Comparison of ENCODE assay signal across 23 cellular contexts in genomic region chr4:27066591-27066990, GRCh38.
A peak's percentile ranks its signal among the peaks of the same experiment; 100 is the strongest.
DNase-seq lines count a peak whose midpoint lies in the region; ATAC-seq, FAIRE-seq and TF ChIP-seq lines count a peak whose summit lies in the region.
"Had no signal": no experiment of that assay in that cellular context is flagged by ENCODE, and none has a peak within 500 bp of the region (broad histone marks: within the 10 kb centered on the region; RNA-seq: fewer than 3 reads in every experiment).

No MANE protein-coding gene starts in this region.

- peak overlapping the region; percentile 71 to 90 (median 84) for H3K27ac Mint-ChIP-seq in CD14-positive monocyte
- no peak overlapping the region for H3K27ac Mint-ChIP-seq in naive thymus-derived CD4-positive, alpha-beta T cell
- no peak overlapping the region for H3K27ac Mint-ChIP-seq in naive thymus-derived CD8-positive, alpha-beta T cell
- H3K27ac Mint-ChIP-seq: stimulated activated effector memory CD8-positive, alpha-beta T cell treated with anti-CD3 and anti-CD28 coated beads, Interleukin-12 subunit alpha, Interleukin-12 subunit beta, amount 100 ng/mL, for 72 hours had no signal

- H3K9me2 ChIP-seq in hepatocyte (replicated peaks; ENCODE audit: insufficient read depth): no peaks in the 10 kb centered on the region

- no peak for TF ChIP-seq RAD21 in H1 (IDR thresholded peaks at IDR 0.05 in 1 of 2, conservative IDR thresholded peaks at IDR 0.05 in 1 of 2; ENCODE audit: low read depth in 2 of 2, low read length in 2 of 2)

- no peak overlapping the region for H2AFZ ChIP-seq in H1 (ENCODE audit: low read length)
- no peak overlapping the region for H2AFZ ChIP-seq in hepatocyte

- H3K9me3 ChIP-seq in H1 (ENCODE audit: insufficient read depth in 2 of 2, low read depth in 1 of 2, low read length in 1 of 2) (no peaks in the 10 kb centered on the region), hepatocyte (ENCODE audit: low read depth) (no peaks in the 10 kb centered on the region)
- no peaks in the 10 kb centered on the region for H3K9me3 ChIP-seq in naive thymus-derived CD4-positive, alpha-beta T cell (ENCODE audit: control insufficient read depth in 2 of 3, low read length in 3 of 3)
- H3K9me3 ChIP-seq: ascending aorta had no signal

- DNase-seq in CD14-positive monocyte (ENCODE audit: low spot score) (peak; percentile 79), NOMO-1 (lab: John Stamatoyannopoulos, UW; ENCODE audit: unreplicated experiment in 2 of 2) (peak; percentile 22 to 66), H1 (ENCODE audit: low read depth in 1 of 2, low spot score in 2 of 2) (peak in 1 of 2 experiments; percentile 13), hepatocyte (ENCODE audit: low spot score) (no peak), NCI-H1417 (lab: John Stamatoyannopoulos, UW) (no peak), NCI-H2227 (lab: John Stamatoyannopoulos, UW; ENCODE audit: unreplicated experiment) (no peak)
- no peak for DNase-seq in naive thymus-derived CD4-positive, alpha-beta T cell
- no peak for DNase-seq in naive thymus-derived CD8-positive, alpha-beta T cell
- DNase-seq: ACHN; activated CD8-positive, alpha-beta memory T cell treated with anti-CD3 and anti-CD28 coated beads for 24 hours; activated effector memory CD4-positive, alpha-beta T cell treated with Interleukin-2 at 50 U/mL for 16 hours; COR-L47; cortex of kidney; erythroblast; glutamatergic neuron; midbrain; NCI-H2029; NCI-H524 treated with DMSO at 0.1 percent for 48 hours; nucleus accumbens; WERI-Rb-1 had no signal

- peak overlapping the region; percentile 62; the same call in 1 of the 2 replicates for H2BK12ac ChIP-seq in H1 (ENCODE audit: low read depth, low read length)

- POLR2A ChIA-PET in H1 (lab: Charles Lee; ENCODE audit: partially characterized antibody): interaction anchor here (0.6 kb wide), 1 partner anchor 11 kb away, joined by 3 read pairs; no protein-coding TSS in a partner anchor
- POLR2A ChIA-PET in naive thymus-derived CD4-positive, alpha-beta T cell (lab: Charles Lee): no interaction called here
- POLR2A ChIA-PET in naive thymus-derived CD8-positive, alpha-beta T cell (lab: Charles Lee): no interaction called here

- no peaks in the 10 kb centered on the region for H3K23me2 ChIP-seq in H1 (ENCODE audit: low read depth, low read length)

- WGBS in H1 (ENCODE audit: extremely low coverage in 1 of 2, insufficient coverage in 1 of 2, insufficient read length in 1 of 2, insufficient replicate concordance in 2 of 2, low coverage in 1 of 2, low lambda C conversion rate in 2 of 2, missing lambda C conversion rate in 1 of 2), 2 experiments: 92% methylated on average over 3 of the region's 3 CpGs; no CpG with 5 or more reads in 1 of the 2 experiments
- 91% methylated on average over 3 of the region's 3 CpGs for WGBS in hepatocyte (ENCODE audit: low lambda C conversion rate, missing lambda C conversion rate)

- no peak overlapping the region for H3K4ac ChIP-seq in H1 (replicated peaks; ENCODE audit: insufficient read length, low read depth, low read length)

- no peaks in the 10 kb centered on the region for H3K79me1 ChIP-seq in H1 (ENCODE audit: low read depth, low read length)

- H3K79me2 ChIP-seq in H1 (ENCODE audit: control insufficient read depth in 1 of 2, insufficient read depth in 2 of 2, low read length in 2 of 2) (no peaks in the 10 kb centered on the region), hepatocyte (no peaks in the 10 kb centered on the region)

- TF ChIP-seq POLR2A in H1 (IDR thresholded peaks at IDR 0.05; ENCODE audit: control extremely low read depth in 1 of 2, low read depth in 2 of 2, low read length in 2 of 2): no peak

- no peak for TF ChIP-seq EP300 in H1 (IDR thresholded peaks at IDR 0.05; ENCODE audit: borderline replicate concordance in 1 of 2, low read depth in 2 of 2, low read length in 2 of 2)

- H3K4me2 ChIP-seq in H1 (ENCODE audit: insufficient read depth in 1 of 2, low read depth in 2 of 2, low read length in 2 of 2): no peak overlapping the region
- H3K4me2 ChIP-seq in hepatocyte: no peak overlapping the region

- no peaks in the 10 kb centered on the region for H3K36me3 Mint-ChIP-seq in CD14-positive monocyte
- H3K36me3 Mint-ChIP-seq in naive thymus-derived CD4-positive, alpha-beta T cell: no peaks in the 10 kb centered on the region
- no peaks in the 10 kb centered on the region for H3K36me3 Mint-ChIP-seq in naive thymus-derived CD8-positive, alpha-beta T cell
- H3K36me3 Mint-ChIP-seq: stimulated activated effector memory CD8-positive, alpha-beta T cell treated with anti-CD3 and anti-CD28 coated beads, Interleukin-12 subunit alpha, Interleukin-12 subunit beta, amount 100 ng/mL, for 72 hours had no signal

- H4K91ac ChIP-seq in H1 (replicated peaks; ENCODE audit: insufficient read length, low read length): no peak overlapping the region

- FAIRE-seq in H1 (lab: Jason Lieb, UNC): no peak

- H4K5ac ChIP-seq in H1 (ENCODE audit: insufficient read length, low read depth, low read length): no peak overlapping the region

- H3K27me3 ChIP-seq in H1 (replicated peaks in 1 of 4; ENCODE audit: control insufficient read depth in 3 of 4, extremely low read depth in 1 of 4, insufficient read depth in 3 of 4, low read length in 3 of 4) (no peaks in the 10 kb centered on the region; a peak in 1 of 7 replicates), hepatocyte (no peaks in the 10 kb centered on the region)
- H3K27me3 ChIP-seq in naive thymus-derived CD4-positive, alpha-beta T cell (ENCODE audit: control insufficient read depth in 2 of 2, insufficient read depth in 2 of 2, low read length in 2 of 2): no peaks in the 10 kb centered on the region
- H3K27me3 ChIP-seq: ascending aorta had no signal

- no peak overlapping the region for H3K4me3 ChIP-seq in H1 (ENCODE audit: extremely low read depth in 1 of 4, insufficient read depth in 2 of 4, low read depth in 3 of 4, low read length in 4 of 4)
- H3K4me3 ChIP-seq in naive thymus-derived CD4-positive, alpha-beta T cell (ENCODE audit: low read length): no peak overlapping the region
- no peak overlapping the region for H3K4me3 ChIP-seq in hepatocyte
- H3K4me3 ChIP-seq: ascending aorta, skin epidermis had no signal

- no peak overlapping the region for H2BK5ac ChIP-seq in H1 (ENCODE audit: low read depth, low read length)

- no peak overlapping the region for H3K23ac ChIP-seq in H1 (ENCODE audit: insufficient read length)

- no peak overlapping the region for H3K56ac ChIP-seq in H1 (replicated peaks; ENCODE audit: insufficient read length, low read depth, low read length)

- no peak overlapping the region for H3K14ac ChIP-seq in H1 (ENCODE audit: insufficient read length)

- no peak for TF ChIP-seq CTCF in CD14-positive monocyte (IDR thresholded peaks at IDR 0.05)
- TF ChIP-seq CTCF in H1 (IDR thresholded peaks at IDR 0.05; ENCODE audit: control extremely low read depth in 1 of 3, insufficient read depth in 1 of 3, low read depth in 1 of 3, low read length in 3 of 3): no peak
- no peak for TF ChIP-seq CTCF in hepatocyte (IDR thresholded peaks at IDR 0.05; ENCODE audit: poor library complexity)

- no peak overlapping the region for H2AK5ac ChIP-seq in H1 (ENCODE audit: low read depth, low read length)

- peak; percentile 72 for ATAC-seq in naive thymus-derived CD4-positive, alpha-beta T cell
- ATAC-seq in naive thymus-derived CD8-positive, alpha-beta T cell: no peak
- ATAC-seq: stimulated activated effector memory CD8-positive, alpha-beta T cell treated with anti-CD3 and anti-CD28 coated beads, Interleukin-12 subunit alpha, Interleukin-12 subunit beta, amount 100 ng/mL, for 72 hours had no signal

- no peaks in the 10 kb centered on the region for H4K20me1 ChIP-seq in H1 (replicated peaks in 1 of 2; ENCODE audit: control insufficient read depth in 1 of 2, insufficient read depth in 2 of 2, low read length in 2 of 2)
- H4K20me1 ChIP-seq in hepatocyte (ENCODE audit: insufficient read depth, poor library complexity, severe bottlenecking): no peaks in the 10 kb centered on the region

- CTCF ChIA-PET in H1 (lab: Charles Lee; ENCODE audit: partially characterized antibody): interaction anchor here (1.1 kb wide), 1 partner anchor 18 kb away, joined by 3 read pairs; no protein-coding TSS in a partner anchor
- CTCF ChIA-PET in naive thymus-derived CD4-positive, alpha-beta T cell (lab: Charles Lee): no interaction called here

- H3K27ac ChIP-seq in H1 (ENCODE audit: low read depth, low read length): no peak overlapping the region
- no peak overlapping the region for H3K27ac ChIP-seq in naive thymus-derived CD4-positive, alpha-beta T cell (ENCODE audit: low read depth, low read length)
- no peak overlapping the region for H3K27ac ChIP-seq in hepatocyte
- H3K27ac ChIP-seq: ascending aorta, skin epidermis, WERI-Rb-1 had no signal

- H3K36me3 ChIP-seq in H1 (ENCODE audit: control insufficient read depth in 2 of 4, insufficient read depth in 4 of 4, low read length in 3 of 4) (no peaks in the 10 kb centered on the region), hepatocyte (replicated peaks; ENCODE audit: insufficient read depth, low read depth) (no peaks in the 10 kb centered on the region)
- H3K36me3 ChIP-seq in naive thymus-derived CD4-positive, alpha-beta T cell (ENCODE audit: control insufficient read depth in 2 of 3, insufficient read depth in 3 of 3, low read length in 3 of 3): no peaks in the 10 kb centered on the region
- H3K36me3 ChIP-seq: ascending aorta, WERI-Rb-1 had no signal

- intact Hi-C loops in CD14-positive monocyte (cut with micrococcal nuclease): no loop called here
- intact Hi-C loops in naive thymus-derived CD4-positive, alpha-beta T cell (cut with micrococcal nuclease): no loop called here

- H3K4me3 Mint-ChIP-seq in CD14-positive monocyte: peak overlapping the region; percentile 17 to 76
- no peak overlapping the region for H3K4me3 Mint-ChIP-seq in naive thymus-derived CD4-positive, alpha-beta T cell
- H3K4me3 Mint-ChIP-seq in naive thymus-derived CD8-positive, alpha-beta T cell: no peak overlapping the region
- H3K4me3 Mint-ChIP-seq: stimulated activated effector memory CD8-positive, alpha-beta T cell treated with anti-CD3 and anti-CD28 coated beads, Interleukin-12 subunit alpha, Interleukin-12 subunit beta, amount 100 ng/mL, for 72 hours had no signal

- no peak overlapping the region for H2BK20ac ChIP-seq in H1 (ENCODE audit: low read length)

- H2BK120ac ChIP-seq in H1 (replicated peaks; ENCODE audit: low read depth, low read length): no peak overlapping the region

- no peak overlapping the region for H3K9ac ChIP-seq in H1 (replicated peaks in 1 of 4; ENCODE audit: extremely low read depth in 1 of 4, low read depth in 3 of 4, low read length in 3 of 4)

- H3K9me3 Mint-ChIP-seq in CD14-positive monocyte: peaks cover 0 to 3% (median 0%) of the 10 kb centered on the region in 7 donors
- peaks cover 0 to 5% (median 3%) of the 10 kb centered on the region in 11 donors for H3K9me3 Mint-ChIP-seq in naive thymus-derived CD4-positive, alpha-beta T cell
- peaks cover 0 to 5% (median 0%) of the 10 kb centered on the region in 9 donors for H3K9me3 Mint-ChIP-seq in naive thymus-derived CD8-positive, alpha-beta T cell
- H3K9me3 Mint-ChIP-seq: stimulated activated effector memory CD8-positive, alpha-beta T cell treated with anti-CD3 and anti-CD28 coated beads, Interleukin-12 subunit alpha, Interleukin-12 subunit beta, amount 100 ng/mL, for 72 hours had no signal

- peaks cover 0 to 4% (median 0%) of the 10 kb centered on the region in 4 experiments; a peak in 1 of 7 replicates for H3K4me1 ChIP-seq in H1 (replicated peaks in 1 of 4; ENCODE audit: control insufficient read depth in 3 of 4, insufficient read depth in 4 of 4, low read length in 3 of 4)
- H3K4me1 ChIP-seq in naive thymus-derived CD4-positive, alpha-beta T cell (ENCODE audit: control insufficient read depth in 2 of 2, insufficient read depth in 2 of 2, low read length in 2 of 2): no peaks in the 10 kb centered on the region
- no peaks in the 10 kb centered on the region for H3K4me1 ChIP-seq in hepatocyte (ENCODE audit: insufficient read depth)
- H3K4me1 ChIP-seq: ascending aorta had no signal

- H4K8ac ChIP-seq in H1 (ENCODE audit: extremely low read depth, insufficient read depth, low read length): no peak overlapping the region

- peaks cover 4 to 9% (median 6%) of the 10 kb centered on the region in 3 donors for H3K27me3 Mint-ChIP-seq in CD14-positive monocyte (ENCODE audit: low read depth in 3 of 3)
- peaks cover 0 to 22% (median 2%) of the 10 kb centered on the region in 5 donors for H3K27me3 Mint-ChIP-seq in naive thymus-derived CD4-positive, alpha-beta T cell
- H3K27me3 Mint-ChIP-seq in naive thymus-derived CD8-positive, alpha-beta T cell: peaks cover 3 to 31% (median 19%) of the 10 kb centered on the region in 5 donors

- peaks cover 47% of the 10 kb centered on the region for H3K4me1 Mint-ChIP-seq in CD14-positive monocyte
- H3K4me1 Mint-ChIP-seq in naive thymus-derived CD4-positive, alpha-beta T cell: no peaks in the 10 kb centered on the region
- H3K4me1 Mint-ChIP-seq in naive thymus-derived CD8-positive, alpha-beta T cell: no peaks in the 10 kb centered on the region
- H3K4me1 Mint-ChIP-seq: stimulated activated effector memory CD8-positive, alpha-beta T cell treated with anti-CD3 and anti-CD28 coated beads, Interleukin-12 subunit alpha, Interleukin-12 subunit beta, amount 100 ng/mL, for 72 hours had no signal

- H2BK15ac ChIP-seq in H1 (ENCODE audit: low read length): no peak overlapping the region

- H3K18ac ChIP-seq in H1 (ENCODE audit: extremely low read depth, low read length): no peak overlapping the region

Comparison
In these comparisons a context has a peak if more than half of its experiments do, and no peak if none do; other contexts are left out.
1. DNase-seq: peak in CD14-positive monocyte (single experiment) and NOMO-1 (2 of 2); none in naive thymus-derived CD4-positive, alpha-beta T cell (0 of 9), hepatocyte (single experiment), NCI-H1417 (0 of 3), NCI-H2227 (single experiment) and naive thymus-derived CD8-positive, alpha-beta T cell (0 of 10).
2. H3K27ac Mint-ChIP-seq: peak in CD14-positive monocyte (7 of 7); none in naive thymus-derived CD4-positive, alpha-beta T cell (0 of 9) and naive thymus-derived CD8-positive, alpha-beta T cell (0 of 10).
3. H3K4me3 Mint-ChIP-seq: peak in CD14-positive monocyte (2 of 2); none in naive thymus-derived CD4-positive, alpha-beta T cell (0 of 10) and naive thymus-derived CD8-positive, alpha-beta T cell (0 of 10).